In the genomic region with DNA sequence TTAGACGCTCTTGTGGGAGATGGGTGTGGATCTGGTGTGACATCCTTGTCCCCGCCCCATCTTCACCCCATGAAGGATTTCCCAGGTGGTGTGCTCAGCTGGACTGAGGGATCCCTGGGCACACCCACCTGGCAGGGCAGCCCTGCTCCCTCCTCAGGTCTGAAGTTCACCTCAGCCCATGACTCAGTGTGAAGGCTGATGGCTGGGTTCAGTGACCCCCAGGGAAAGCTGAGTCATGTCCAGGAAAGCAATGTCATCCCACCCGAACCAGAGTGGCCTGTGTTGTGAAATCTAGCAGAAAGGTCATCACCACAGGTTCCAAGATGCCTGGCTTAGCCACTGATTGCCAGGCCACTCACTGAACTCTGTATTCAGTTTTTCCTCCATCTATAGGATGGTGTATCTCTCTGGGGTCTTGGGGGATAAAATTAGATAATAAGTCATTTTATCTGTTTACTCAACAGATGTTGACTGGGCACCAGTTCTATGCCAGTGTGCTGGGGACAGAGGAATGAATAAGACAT, we compare ENCODE assay signal across 1 cellular context.
TF ChIP-seq lines count a peak whose summit lies in the region.

No MANE protein-coding gene starts in this region.

TF ChIP-seq in HepG2, 621 proteins besides CTCF, POLR2A, EP300 and RAD21 (continued from another document and continues in another):
- TF ChIP-seq ZSCAN25 (CRISPR knock-in tag; IDR thresholded peaks at IDR 0.05) (peak; percentile 64; the same call in 1 of the 2 replicates), ZNF572 (CRISPR knock-in tag; IDR thresholded peaks at IDR 0.05) (no peak), ZNF772 (CRISPR knock-in tag; IDR thresholded peaks at IDR 0.05) (peak; percentile 70; the same call in 1 of the 2 replicates), THYN1 (CRISPR knock-in tag; IDR thresholded peaks at IDR 0.05; ENCODE audit: borderline replicate concordance, low read depth) (no peak), NCOA5 (CRISPR knock-in tag; IDR thresholded peaks at IDR 0.05) (no peak), ZKSCAN8 (CRISPR knock-in tag; IDR thresholded peaks at IDR 0.05; ENCODE audit: borderline replicate concordance) (peak; percentile 72; the same call in 1 of the 2 replicates), SIX1 (CRISPR knock-in tag; IDR thresholded peaks at IDR 0.05; ENCODE audit: borderline replicate concordance) (peak; percentile 48; the same call in 1 of the 2 replicates), RARA (CRISPR knock-in tag; IDR thresholded peaks at IDR 0.05) (peak; percentile 99), AHR (CRISPR knock-in tag; IDR thresholded peaks at IDR 0.05) (no peak), HOXD1 (CRISPR knock-in tag; IDR thresholded peaks at IDR 0.05) (no peak), SRY (CRISPR knock-in tag; IDR thresholded peaks at IDR 0.05) (no peak), NKX3-1 (CRISPR knock-in tag; IDR thresholded peaks at IDR 0.05) (peak; percentile 29; the same call in 1 of the 2 replicates), ZNF770 (CRISPR knock-in tag; IDR thresholded peaks at IDR 0.05) (no peak), BORCS8-MEF2B (CRISPR knock-in tag; IDR thresholded peaks at IDR 0.05) (0 out of 2 replicates have a peak, but pooled peaks have one; percentile 39), ZNF205 (CRISPR knock-in tag; IDR thresholded peaks at IDR 0.05) (peak; percentile 85), ASH2L (IDR thresholded peaks at IDR 0.05; ENCODE audit: insufficient read length, low read depth, low read length) (peak; percentile 41), ZMYM4 (CRISPR knock-in tag; IDR thresholded peaks at IDR 0.05) (peak; percentile 94), MXD4 (CRISPR knock-in tag; IDR thresholded peaks at IDR 0.05) (peak; percentile 67; the same call in 1 of the 2 replicates), ZNF629 (CRISPR knock-in tag; conservative IDR thresholded peaks at IDR 0.05) (peak; percentile 46; the same call in 1 of the 2 replicates), PHF8 (CRISPR knock-in tag; IDR thresholded peaks at IDR 0.05) (peak; percentile 42; the same call in 1 of the 2 replicates), HNRNPL (IDR thresholded peaks at IDR 0.05; ENCODE audit: low read depth, low read length) (0 out of 2 replicates have a peak, but pooled peaks have one; percentile 41), NFE2L2 (IDR thresholded peaks at IDR 0.05; ENCODE audit: low read length) (peak; percentile 98), ZNF3 (CRISPR knock-in tag; IDR thresholded peaks at IDR 0.05) (no peak), MED13 (CRISPR knock-in tag; IDR thresholded peaks at IDR 0.05) (peak; percentile 51; the same call in 1 of the 2 replicates), KLF9 (CRISPR knock-in tag; IDR thresholded peaks at IDR 0.05; ENCODE audit: low read depth) (0 out of 2 replicates have a peak, but pooled peaks have one; percentile 58), SIX4 (CRISPR knock-in tag; IDR thresholded peaks at IDR 0.05) (peak; percentile 65; the same call in 1 of the 2 replicates), ARID3A (IDR thresholded peaks at IDR 0.05; ENCODE audit: low read depth, low read length) (peak; percentile 46; the same call in 1 of the 2 replicates), GLMP (CRISPR knock-in tag; IDR thresholded peaks at IDR 0.05; ENCODE audit: borderline replicate concordance) (no peak), ZNF17 (CRISPR knock-in tag; IDR thresholded peaks at IDR 0.05) (no peak), ZNF569 (CRISPR knock-in tag; IDR thresholded peaks at IDR 0.05; ENCODE audit: borderline replicate concordance) (no peak), ZFP82 (CRISPR knock-in tag; IDR thresholded peaks at IDR 0.05; ENCODE audit: borderline replicate concordance) (no peak), ZNF430 (CRISPR knock-in tag; IDR thresholded peaks at IDR 0.05) (peak; percentile 78), THAP11 (CRISPR knock-in tag; IDR thresholded peaks at IDR 0.05) (peak; percentile 76), SMARCE1 (IDR thresholded peaks at IDR 0.05; ENCODE audit: borderline replicate concordance) (no peak), NCOR1 (IDR thresholded peaks at IDR 0.05; ENCODE audit: borderline replicate concordance, low read length) (peak; percentile 95; the same call in 1 of the 2 replicates), ZNF282 (IDR thresholded peaks at IDR 0.05; ENCODE audit: partially characterized antibody) (no peak), FOXK1 (CRISPR knock-in tag; IDR thresholded peaks at IDR 0.05; ENCODE audit: borderline replicate concordance, low read depth) (peak; percentile 97; the same call in 1 of the 2 replicates), PRPF4 (IDR thresholded peaks at IDR 0.05; ENCODE audit: low read depth, low read length, poor library complexity, severe bottlenecking) (no peak), ZNF256 (CRISPR knock-in tag; conservative IDR thresholded peaks at IDR 0.05) (no peak)
- TF ChIP-seq, protein P1, sequence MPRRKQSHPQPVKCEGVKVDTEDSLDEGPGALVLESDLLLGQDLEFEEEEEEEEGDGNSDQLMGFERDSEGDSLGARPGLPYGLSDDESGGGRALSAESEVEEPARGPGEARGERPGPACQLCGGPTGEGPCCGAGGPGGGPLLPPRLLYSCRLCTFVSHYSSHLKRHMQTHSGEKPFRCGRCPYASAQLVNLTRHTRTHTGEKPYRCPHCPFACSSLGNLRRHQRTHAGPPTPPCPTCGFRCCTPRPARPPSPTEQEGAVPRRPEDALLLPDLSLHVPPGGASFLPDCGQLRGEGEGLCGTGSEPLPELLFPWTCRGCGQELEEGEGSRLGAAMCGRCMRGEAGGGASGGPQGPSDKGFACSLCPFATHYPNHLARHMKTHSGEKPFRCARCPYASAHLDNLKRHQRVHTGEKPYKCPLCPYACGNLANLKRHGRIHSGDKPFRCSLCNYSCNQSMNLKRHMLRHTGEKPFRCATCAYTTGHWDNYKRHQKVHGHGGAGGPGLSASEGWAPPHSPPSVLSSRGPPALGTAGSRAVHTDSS (CRISPR knock-in tag; conservative IDR thresholded peaks at IDR 0.05), result no peak
- TF ChIP-seq, protein P2, sequence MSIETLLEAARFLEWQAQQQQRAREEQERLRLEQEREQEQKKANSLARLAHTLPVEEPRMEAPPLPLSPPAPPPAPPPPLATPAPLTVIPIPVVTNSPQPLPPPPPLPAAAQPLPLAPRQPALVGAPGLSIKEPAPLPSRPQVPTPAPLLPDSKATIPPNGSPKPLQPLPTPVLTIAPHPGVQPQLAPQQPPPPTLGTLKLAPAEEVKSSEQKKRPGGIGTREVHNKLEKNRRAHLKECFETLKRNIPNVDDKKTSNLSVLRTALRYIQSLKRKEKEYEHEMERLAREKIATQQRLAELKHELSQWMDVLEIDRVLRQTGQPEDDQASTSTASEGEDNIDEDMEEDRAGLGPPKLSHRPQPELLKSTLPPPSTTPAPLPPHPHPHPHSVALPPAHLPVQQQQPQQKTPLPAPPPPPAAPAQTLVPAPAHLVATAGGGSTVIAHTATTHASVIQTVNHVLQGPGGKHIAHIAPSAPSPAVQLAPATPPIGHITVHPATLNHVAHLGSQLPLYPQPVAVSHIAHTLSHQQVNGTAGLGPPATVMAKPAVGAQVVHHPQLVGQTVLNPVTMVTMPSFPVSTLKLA (IDR thresholded peaks at IDR 0.05), result no peak; the same call in 1 of the 2 replicates
- TF ChIP-seq, protein P3, sequence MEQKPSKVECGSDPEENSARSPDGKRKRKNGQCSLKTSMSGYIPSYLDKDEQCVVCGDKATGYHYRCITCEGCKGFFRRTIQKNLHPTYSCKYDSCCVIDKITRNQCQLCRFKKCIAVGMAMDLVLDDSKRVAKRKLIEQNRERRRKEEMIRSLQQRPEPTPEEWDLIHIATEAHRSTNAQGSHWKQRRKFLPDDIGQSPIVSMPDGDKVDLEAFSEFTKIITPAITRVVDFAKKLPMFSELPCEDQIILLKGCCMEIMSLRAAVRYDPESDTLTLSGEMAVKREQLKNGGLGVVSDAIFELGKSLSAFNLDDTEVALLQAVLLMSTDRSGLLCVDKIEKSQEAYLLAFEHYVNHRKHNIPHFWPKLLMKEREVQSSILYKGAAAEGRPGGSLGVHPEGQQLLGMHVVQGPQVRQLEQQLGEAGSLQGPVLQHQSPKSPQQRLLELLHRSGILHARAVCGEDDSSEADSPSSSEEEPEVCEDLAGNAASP (CRISPR knock-in tag; IDR thresholded peaks at IDR 0.05; ENCODE audit: borderline replicate concordance), result peak; percentile 95
- TF ChIP-seq, protein P4, sequence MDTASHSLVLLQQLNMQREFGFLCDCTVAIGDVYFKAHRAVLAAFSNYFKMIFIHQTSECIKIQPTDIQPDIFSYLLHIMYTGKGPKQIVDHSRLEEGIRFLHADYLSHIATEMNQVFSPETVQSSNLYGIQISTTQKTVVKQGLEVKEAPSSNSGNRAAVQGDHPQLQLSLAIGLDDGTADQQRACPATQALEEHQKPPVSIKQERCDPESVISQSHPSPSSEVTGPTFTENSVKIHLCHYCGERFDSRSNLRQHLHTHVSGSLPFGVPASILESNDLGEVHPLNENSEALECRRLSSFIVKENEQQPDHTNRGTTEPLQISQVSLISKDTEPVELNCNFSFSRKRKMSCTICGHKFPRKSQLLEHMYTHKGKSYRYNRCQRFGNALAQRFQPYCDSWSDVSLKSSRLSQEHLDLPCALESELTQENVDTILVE (CRISPR knock-in tag; IDR thresholded peaks at IDR 0.05), result 0 out of 2 replicates have a peak, but pooled peaks have one; percentile 68
- TF ChIP-seq, protein P5, sequence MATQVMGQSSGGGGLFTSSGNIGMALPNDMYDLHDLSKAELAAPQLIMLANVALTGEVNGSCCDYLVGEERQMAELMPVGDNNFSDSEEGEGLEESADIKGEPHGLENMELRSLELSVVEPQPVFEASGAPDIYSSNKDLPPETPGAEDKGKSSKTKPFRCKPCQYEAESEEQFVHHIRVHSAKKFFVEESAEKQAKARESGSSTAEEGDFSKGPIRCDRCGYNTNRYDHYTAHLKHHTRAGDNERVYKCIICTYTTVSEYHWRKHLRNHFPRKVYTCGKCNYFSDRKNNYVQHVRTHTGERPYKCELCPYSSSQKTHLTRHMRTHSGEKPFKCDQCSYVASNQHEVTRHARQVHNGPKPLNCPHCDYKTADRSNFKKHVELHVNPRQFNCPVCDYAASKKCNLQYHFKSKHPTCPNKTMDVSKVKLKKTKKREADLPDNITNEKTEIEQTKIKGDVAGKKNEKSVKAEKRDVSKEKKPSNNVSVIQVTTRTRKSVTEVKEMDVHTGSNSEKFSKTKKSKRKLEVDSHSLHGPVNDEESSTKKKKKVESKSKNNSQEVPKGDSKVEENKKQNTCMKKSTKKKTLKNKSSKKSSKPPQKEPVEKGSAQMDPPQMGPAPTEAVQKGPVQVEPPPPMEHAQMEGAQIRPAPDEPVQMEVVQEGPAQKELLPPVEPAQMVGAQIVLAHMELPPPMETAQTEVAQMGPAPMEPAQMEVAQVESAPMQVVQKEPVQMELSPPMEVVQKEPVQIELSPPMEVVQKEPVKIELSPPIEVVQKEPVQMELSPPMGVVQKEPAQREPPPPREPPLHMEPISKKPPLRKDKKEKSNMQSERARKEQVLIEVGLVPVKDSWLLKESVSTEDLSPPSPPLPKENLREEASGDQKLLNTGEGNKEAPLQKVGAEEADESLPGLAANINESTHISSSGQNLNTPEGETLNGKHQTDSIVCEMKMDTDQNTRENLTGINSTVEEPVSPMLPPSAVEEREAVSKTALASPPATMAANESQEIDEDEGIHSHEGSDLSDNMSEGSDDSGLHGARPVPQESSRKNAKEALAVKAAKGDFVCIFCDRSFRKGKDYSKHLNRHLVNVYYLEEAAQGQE (IDR thresholded peaks at IDR 0.05; ENCODE audit: borderline replicate concordance in 1 of 2, low read depth in 1 of 2, low read length in 2 of 2), result peak in 1 of 2 experiments; percentile 64; a peak in 1 of 4 replicates
- TF ChIP-seq, protein P6, sequence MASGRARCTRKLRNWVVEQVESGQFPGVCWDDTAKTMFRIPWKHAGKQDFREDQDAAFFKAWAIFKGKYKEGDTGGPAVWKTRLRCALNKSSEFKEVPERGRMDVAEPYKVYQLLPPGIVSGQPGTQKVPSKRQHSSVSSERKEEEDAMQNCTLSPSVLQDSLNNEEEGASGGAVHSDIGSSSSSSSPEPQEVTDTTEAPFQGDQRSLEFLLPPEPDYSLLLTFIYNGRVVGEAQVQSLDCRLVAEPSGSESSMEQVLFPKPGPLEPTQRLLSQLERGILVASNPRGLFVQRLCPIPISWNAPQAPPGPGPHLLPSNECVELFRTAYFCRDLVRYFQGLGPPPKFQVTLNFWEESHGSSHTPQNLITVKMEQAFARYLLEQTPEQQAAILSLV (CRISPR knock-in tag; IDR thresholded peaks at IDR 0.05; ENCODE audit: borderline replicate concordance), result peak; percentile 82; the same call in 1 of the 2 replicates
- TF ChIP-seq, protein P7, sequence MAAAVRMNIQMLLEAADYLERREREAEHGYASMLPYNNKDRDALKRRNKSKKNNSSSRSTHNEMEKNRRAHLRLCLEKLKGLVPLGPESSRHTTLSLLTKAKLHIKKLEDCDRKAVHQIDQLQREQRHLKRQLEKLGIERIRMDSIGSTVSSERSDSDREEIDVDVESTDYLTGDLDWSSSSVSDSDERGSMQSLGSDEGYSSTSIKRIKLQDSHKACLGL (CRISPR knock-in tag; IDR thresholded peaks at IDR 0.05), result no peak; the same call in 1 of the 2 replicates
